ENCODE assay signal across 28 cellular contexts in the genomic region with DNA sequence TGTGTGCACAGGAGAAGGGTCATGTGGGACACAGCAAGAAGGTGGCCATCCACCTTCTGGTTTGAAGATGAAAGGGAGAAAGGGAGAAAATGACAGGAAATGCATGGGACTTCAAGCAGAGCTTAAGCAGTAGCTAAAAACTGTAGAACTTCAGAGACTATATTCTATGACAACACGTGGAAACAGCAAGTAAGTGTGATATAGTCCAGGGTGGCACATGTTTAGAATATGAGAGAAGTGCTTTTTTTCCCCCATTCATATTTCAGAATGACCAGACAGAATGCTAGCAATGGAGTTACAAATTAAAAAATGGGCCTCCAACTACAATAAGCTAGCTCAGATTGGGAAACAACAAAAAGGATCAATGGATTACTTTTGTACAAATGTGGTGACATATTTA.
"Had no signal": no experiment of that assay in that cellular context is flagged by ENCODE, and none has a peak within 500 bp of the region (broad histone marks: within the 10 kb centered on the region; RNA-seq: fewer than 3 reads in every experiment).

No MANE protein-coding gene starts in this region.

- ATAC-seq: effector memory CD8-positive, alpha-beta T cell; esophagus mucosa; foreskin keratinocyte; gastrocnemius medialis; gastroesophageal sphincter; heart left ventricle; heart right ventricle had no signal

- FAIRE-seq: colon, endometrium, endothelial cell of umbilical vein, frontal cortex had no signal

- DNase-seq: colonic mucosa; cortex of kidney; dermis blood vessel endothelial cell; dorsolateral prefrontal cortex; effector CD4-positive, alpha-beta T cell; effector CD8-positive, alpha-beta T cell; effector memory CD4-positive, alpha-beta T cell; effector memory CD8-positive, alpha-beta T cell; endodermal cell; erythroblast; esophagus squamous epithelium; foreskin fibroblast; foreskin keratinocyte; foreskin melanocyte; gastrocnemius medialis; glutamatergic neuron; head of caudate nucleus; heart left ventricle; heart right ventricle had no signal

- H3K27me3 ChIP-seq: colonic mucosa, esophagus muscularis mucosa, esophagus squamous epithelium, foreskin keratinocyte, gastrocnemius medialis, gastroesophageal sphincter, heart left ventricle, heart right ventricle had no signal

- H3K4me1 ChIP-seq: colonic mucosa, esophagus muscularis mucosa, esophagus squamous epithelium, foreskin keratinocyte, gastrocnemius medialis, gastroesophageal sphincter, heart left ventricle, heart right ventricle had no signal

- H3K4me3 ChIP-seq: colonic mucosa, coronary artery, dorsolateral prefrontal cortex, esophagus muscularis mucosa, esophagus squamous epithelium, gastrocnemius medialis, gastroesophageal sphincter, heart left ventricle, heart right ventricle had no signal

- H3K9me3 ChIP-seq: colonic mucosa, esophagus muscularis mucosa, esophagus squamous epithelium, gastrocnemius medialis, gastroesophageal sphincter had no signal

- H3K27ac ChIP-seq: colonic mucosa, coronary artery, dorsolateral prefrontal cortex, epithelial cell of prostate, esophagus muscularis mucosa, esophagus squamous epithelium, foreskin keratinocyte, gastrocnemius medialis, gastroesophageal sphincter, heart left ventricle, heart right ventricle had no signal

- H3K36me3 ChIP-seq: colonic mucosa, esophagus muscularis mucosa, esophagus squamous epithelium, gastrocnemius medialis, gastroesophageal sphincter, heart left ventricle, heart right ventricle had no signal
